Comparison of ENCODE assay signal across 8 cellular contexts in genomic region chr1:86833461-86834215, GRCh38.
DNase-seq lines count a peak whose midpoint lies in the region; ATAC-seq and TF ChIP-seq lines count a peak whose summit lies in the region.

No MANE protein-coding gene starts in this region.

- peak; percentile 71 for ATAC-seq in HG03460 (IDR thresholded peaks at IDR 0.05; ENCODE audit: unreplicated experiment)

- no peaks in the 10 kb centered on the region for H3K36me3 ChIP-seq in BJ (ENCODE audit: control insufficient read depth, insufficient read depth, low read length)

- CTCF ChIA-PET in BJ (lab: Yijun Ruan, JAX), result interaction anchor here (0.5 to 3.9 kb wide), 23 partner anchors 8 to 253 kb away, joined by 3 to 42 read pairs (median 4); partner anchors contain the start of gene SH3GLB1

- no peak overlapping the region for H3K4me3 ChIP-seq in BJ (ENCODE audit: low read depth, low read length)

- DNase-seq in BJ (ENCODE audit: low read depth) (peak; percentile 26), GM19238 (ENCODE audit: insufficient read length, low spot score) (peak; percentile 55), NCI-H69 (lab: John Stamatoyannopoulos, UW) (peak; percentile 86), medulla oblongata (ENCODE audit: extremely low spot score) (peak; percentile 91)
- DNase-seq in activated CD4-positive, alpha-beta T cell treated with anti-CD3 and anti-CD28 coated beads, Interleukin-2, amount 50 U/mL, for 4 hours, result peak; percentile 28 to 46
- DNase-seq in effector CD8-positive, alpha-beta T cell (lab: John Stamatoyannopoulos, UW), result peak; percentile 18
- peak; percentile 2 for DNase-seq in stimulated activated CD8-positive, alpha-beta memory T cell treated with anti-CD3 and anti-CD28 coated beads, Interleukin-15, amount 100 ng/mL, for 24 hours (ENCODE audit: low read depth)

- peak; percentile 57 for TF ChIP-seq CTCF in BJ (IDR thresholded peaks at IDR 0.05; ENCODE audit: insufficient read depth, low read depth, low read length)

- POLR2A ChIA-PET in BJ (lab: Charles Lee), result interaction anchor here (0.8 kb wide), 1 partner anchor 254 kb away, joined by 3 read pairs; no protein-coding TSS in a partner anchor

- H3K27me3 ChIP-seq in BJ (ENCODE audit: control insufficient read depth, insufficient read depth, low read length), result no peaks in the 10 kb centered on the region

Comparison
In these comparisons a context has a peak if more than half of its experiments do, and no peak if none do; other contexts are left out.
1. DNase-seq: peak in every context shown above with its lines; median percentile 91 in medulla oblongata; 86 in NCI-H69; 55 in GM19238; 37 in activated CD4-positive, alpha-beta T cell treated with anti-CD3 and anti-CD28 coated beads, Interleukin-2, amount 50 U/mL, for 4 hours; 26 in BJ; 18 in effector CD8-positive, alpha-beta T cell; 2 in stimulated activated CD8-positive, alpha-beta memory T cell treated with anti-CD3 and anti-CD28 coated beads, Interleukin-15, amount 100 ng/mL, for 24 hours.